ENCODE assay signal across 16 cellular contexts in genomic region chr2:160321025-160321424, GRCh38.
DNase-seq lines count a peak whose midpoint lies in the region; ATAC-seq, FAIRE-seq and TF ChIP-seq lines count a peak whose summit lies in the region.
"Had no signal": no experiment of that assay in that cellular context is flagged by ENCODE, and none has a peak within 500 bp of the region (broad histone marks: within the 10 kb centered on the region; RNA-seq: fewer than 3 reads in every experiment).

No MANE protein-coding gene starts in this region.

- WGBS in pancreas, 2 donors: 31 to 38% methylated on average over 2 of the region's 2 CpGs

- no peaks in the 10 kb centered on the region for H3K36me3 ChIP-seq in pancreas

- peaks cover 0 to 8% (median 0%) of the 10 kb centered on the region in 3 donors for H3K4me1 ChIP-seq in pancreas

- intact Hi-C loops in pancreas (cut with DNase I): no loop called here

- ATAC-seq in esophagus mucosa: peak; percentile 89
- ATAC-seq in pancreas: peak in 3 of 4 donors; percentile 63 to 83 (median 63)

- H3K27me3 ChIP-seq in pancreas: no peaks in the 10 kb centered on the region

- no peak overlapping the region for H3K27ac ChIP-seq in pancreas
- H3K27ac ChIP-seq: HL-60 had no signal

- no peak for FAIRE-seq in pancreas (lab: Jason Lieb, UNC)
- no peak for FAIRE-seq in HTR-8/SVneo (lab: Jason Lieb, UNC)
- FAIRE-seq: endothelial cell of umbilical vein, GM12892 had no signal

- DNase-seq in NCI-H2029 treated with DMSO at 0.1 percent for 48 hours (lab: John Stamatoyannopoulos, UW) (peak; percentile 6), NCI-H2029 (lab: John Stamatoyannopoulos, UW) (no peak), LoVo (ENCODE audit: low spot score) (peak; percentile 67), pancreas (no peak), HTR-8/SVneo (ENCODE audit: insufficient read length, low spot score) (no peak), NCI-H187 (lab: John Stamatoyannopoulos, UW) (no peak)
- DNase-seq in stimulated activated naive CD4-positive, alpha-beta T cell (lab: John Stamatoyannopoulos, UW): no peak
- DNase-seq: 8988T; activated CD4-positive, alpha-beta T cell treated with anti-CD3 and anti-CD28 coated beads for 48 hours; C1 segment of cervical spinal cord; glutamatergic neuron; stimulated activated CD4-positive, alpha-beta T cell treated with anti-CD3 and anti-CD28 coated beads, Interleukin-12 subunit alpha, Interleukin-12 subunit beta, amount 100 ng/mL, for 4 hours had no signal

- H3K4me3 ChIP-seq in pancreas: no peak overlapping the region

- TF ChIP-seq CTCF in pancreas (IDR thresholded peaks at IDR 0.05): no peak

- H3K9me3 ChIP-seq in pancreas: no peaks in the 10 kb centered on the region

Comparison
In these comparisons a context has a peak if more than half of its experiments do, and no peak if none do; other contexts are left out.
1. DNase-seq: peak in NCI-H2029 treated with DMSO at 0.1 percent for 48 hours (single experiment) and LoVo (single experiment); none in NCI-H2029 (single experiment), pancreas (0 of 6), stimulated activated naive CD4-positive, alpha-beta T cell (0 of 6), HTR-8/SVneo (single experiment) and NCI-H187 (0 of 2).